ENCODE assay signal across 20 cellular contexts in genomic region chr21:43375827-43376795, GRCh38.
"Had no signal": no experiment of that assay in that cellular context is flagged by ENCODE, and none has a peak within 500 bp of the region (broad histone marks: within the 10 kb centered on the region; RNA-seq: fewer than 3 reads in every experiment).

No MANE protein-coding gene starts in this region.

- ATAC-seq: heart left ventricle; naive thymus-derived CD4-positive, alpha-beta T cell; T-cell had no signal

- H3K9ac ChIP-seq: SK-N-SH had no signal

- H3K9me3 ChIP-seq: heart left ventricle, SK-N-SH, stomach, testis, upper lobe of left lung had no signal

- H3K27me3 Mint-ChIP-seq: activated T-cell treated with anti-CD3 and anti-CD28 coated beads, Interleukin-2, amount 50 U/mL, for 24 hours; naive thymus-derived CD4-positive, alpha-beta T cell; T-cell had no signal

- H3K4me2 ChIP-seq: SK-N-SH, smooth muscle cell had no signal

- H3K4me3 Mint-ChIP-seq: activated T-cell treated with anti-CD3 and anti-CD28 coated beads, Interleukin-2, amount 50 U/mL, for 24 hours; brain; immature natural killer cell; naive thymus-derived CD4-positive, alpha-beta T cell; T-cell had no signal

- DNase-seq: activated CD4-positive, alpha-beta T cell treated with anti-CD3 and anti-CD28 coated beads, Interleukin-2, amount 50 U/mL, for 48 hours; activated effector memory CD4-positive, alpha-beta T cell treated with Interleukin-2 at 50 U/mL for 16 hours; activated naive CD4-positive, alpha-beta T cell treated with anti-CD3 and anti-CD28 coated beads, Interleukin-2, amount 50 U/mL, for 16 hours; activated T-cell treated with anti-CD3 and anti-CD28 coated beads, Interleukin-2, amount 50 U/mL, for 24 hours; amygdala; effector CD8-positive, alpha-beta T cell; immature natural killer cell; nucleus accumbens; SK-N-SH; stimulated activated CD4-positive, alpha-beta T cell treated with anti-CD3 and anti-CD28 coated beads, Interleukin-4, amount 100 ng/mL, for 4 hours; stimulated activated CD8-positive, alpha-beta memory T cell treated with anti-CD3 and anti-CD28 coated beads, Interleukin-4, amount 100 ng/mL, for 48 hours; stomach; T-cell; T-helper 9 cell; testis had no signal

- H3K36me3 Mint-ChIP-seq: brain; immature natural killer cell; naive thymus-derived CD4-positive, alpha-beta T cell; T-cell had no signal

- H3K36me3 ChIP-seq: heart left ventricle, stomach, upper lobe of left lung had no signal

- H3K4me3 ChIP-seq: heart left ventricle, smooth muscle cell, stomach, testis, upper lobe of left lung had no signal

- H3K27me3 ChIP-seq: heart left ventricle, stomach, testis, upper lobe of left lung had no signal

- H3K9me3 Mint-ChIP-seq: activated T-cell treated with anti-CD3 and anti-CD28 coated beads, Interleukin-2, amount 50 U/mL, for 24 hours; brain; immature natural killer cell; naive thymus-derived CD4-positive, alpha-beta T cell; T-cell had no signal

- H3K4me1 ChIP-seq: heart left ventricle, stomach, testis had no signal

- H3K27ac ChIP-seq: heart left ventricle, stomach, testis, upper lobe of left lung had no signal

- H3K4me1 Mint-ChIP-seq: T-cell had no signal

- H3K27ac Mint-ChIP-seq: activated T-cell treated with anti-CD3 and anti-CD28 coated beads, Interleukin-2, amount 50 U/mL, for 24 hours; brain; T-cell had no signal
